In genomic region chr2:66069937-66070716, GRCh38 we compare ENCODE assay signal across 1 cellular context.
TF ChIP-seq lines count a peak whose summit lies in the region.

No MANE protein-coding gene starts in this region.

TF ChIP-seq in SK-N-SH, 30 proteins besides CTCF, POLR2A, EP300 and RAD21 (continued from another document):
- TF ChIP-seq ZBTB33 (IDR thresholded peaks at IDR 0.05; ENCODE audit: borderline replicate concordance, low read depth) (no peak), EZH2phosphoT487 (IDR thresholded peaks at IDR 0.05; ENCODE audit: borderline replicate concordance, low read depth) (no peak), ELF1 (IDR thresholded peaks at IDR 0.05) (no peak), RXRA (IDR thresholded peaks at IDR 0.05; ENCODE audit: borderline replicate concordance, low read depth) (no peak), SMC3 (IDR thresholded peaks at IDR 0.05; ENCODE audit: low read depth, low read length) (no peak), PBX3 (IDR thresholded peaks at IDR 0.05) (no peak)
TF ChIP-seq in SK-N-SH: peak in this region for 4.
